ENCODE assay signal across 25 cellular contexts in the genomic region with DNA sequence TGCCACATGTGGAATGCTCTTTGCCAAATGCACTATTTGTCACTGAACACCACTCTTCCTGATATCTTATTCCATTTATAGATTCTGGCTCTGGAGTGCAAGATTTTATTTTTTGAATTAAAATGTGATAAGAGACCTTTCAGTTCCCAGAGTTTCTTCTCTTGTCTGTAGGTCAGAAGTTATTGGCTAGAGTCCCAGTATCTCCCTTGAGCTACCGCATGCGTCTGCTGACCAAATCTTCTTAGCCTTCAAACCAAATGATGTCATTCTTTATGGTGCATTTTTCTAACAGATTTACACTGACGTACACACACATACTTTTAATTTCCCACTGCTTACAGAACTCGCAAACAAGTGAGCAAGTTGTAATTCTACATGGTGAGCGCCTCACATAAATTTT. TPM values are rescaled to one million over a fixed set of nuclear protein-coding genes. Genes with fewer than 3 reads are reported as not detected.
A peak's percentile ranks its signal among the peaks of the same experiment; 100 is the strongest.
DNase-seq lines count a peak whose midpoint lies in the region; ATAC-seq and TF ChIP-seq lines count a peak whose summit lies in the region.
"Had no signal": no experiment of that assay in that cellular context is flagged by ENCODE, and none has a peak within 500 bp of the region (broad histone marks: within the 10 kb centered on the region; RNA-seq: fewer than 3 reads in every experiment).

No MANE protein-coding gene starts in this region.

- no peak for TF ChIP-seq EP300 in esophagus muscularis mucosa (IDR thresholded peaks at IDR 0.05)

- H3K36me3 Mint-ChIP-seq in HFFc6 (ENCODE audit: low read depth) = no peaks in the 10 kb centered on the region
- no peaks in the 10 kb centered on the region for H3K36me3 Mint-ChIP-seq in type B pancreatic cell
- H3K36me3 Mint-ChIP-seq: IgD-negative memory B cell had no signal

- TF ChIP-seq CTCF in esophagus muscularis mucosa (IDR thresholded peaks at IDR 0.05) = no peak
- no peak for TF ChIP-seq CTCF in HFFc6 (IDR thresholded peaks at IDR 0.05)
- TF ChIP-seq CTCF in type B pancreatic cell (conservative IDR thresholded peaks at IDR 0.05) = no peak

- H3K9me3 Mint-ChIP-seq in HFFc6 = no peaks in the 10 kb centered on the region
- H3K9me3 Mint-ChIP-seq in type B pancreatic cell = peaks cover 5% of the 10 kb centered on the region
- H3K9me3 Mint-ChIP-seq: IgD-negative memory B cell, nephron progenitor cell had no signal

- in situ Hi-C loops in SK-MEL-5 (cut with HindIII; ENCODE audit: low pct_unique_long_range_greater_than_20kb, low sequenced_read_pairs) = no loop called here

- H3K4me2 ChIP-seq in Karpas-422 (ENCODE audit: low read depth, low read length, poor library complexity, severe bottlenecking) = no peak overlapping the region
- H3K4me2 ChIP-seq: A549 had no signal

- H3K27ac ChIP-seq in esophagus muscularis mucosa (replicated peaks in 1 of 4) = no peak overlapping the region
- no peak overlapping the region for H3K27ac ChIP-seq in Karpas-422 (ENCODE audit: low read length)
- H3K27ac ChIP-seq: A549, cardiac muscle cell, esophagus squamous epithelium, transverse colon had no signal

- H3K9me2 ChIP-seq in Karpas-422 (replicated peaks; ENCODE audit: insufficient read depth, low read length) = no peaks in the 10 kb centered on the region

- H3K9ac ChIP-seq in Karpas-422 (ENCODE audit: low read length) = no peak overlapping the region

- no peak for TF ChIP-seq POLR2A in esophagus muscularis mucosa (IDR thresholded peaks at IDR 0.05; ENCODE audit: low read depth)

- H3K4me3 ChIP-seq in esophagus muscularis mucosa = no peak overlapping the region
- no peak overlapping the region for H3K4me3 ChIP-seq in Karpas-422 (ENCODE audit: low read length)
- H3K4me3 ChIP-seq: A549, cardiac muscle cell, esophagus squamous epithelium, transverse colon had no signal

- H3K27ac Mint-ChIP-seq in HFFc6 (no peak overlapping the region), type B pancreatic cell (no peak overlapping the region)
- H3K27ac Mint-ChIP-seq: activated CD4-positive, alpha-beta T cell treated with anti-CD3 and anti-CD28 coated beads, Interleukin-2, amount 10 ng/mL, durations not matched to agents 7 days and 5 days had no signal

- no peaks in the 10 kb centered on the region for H3K27me3 ChIP-seq in esophagus muscularis mucosa
- H3K27me3 ChIP-seq in Karpas-422 (ENCODE audit: low read length) = no peaks in the 10 kb centered on the region
- H3K27me3 ChIP-seq: BE2C, cardiac muscle cell, transverse colon had no signal

- H3K4me1 Mint-ChIP-seq in HFFc6 (ENCODE audit: low read depth) (peaks cover 54% of the 10 kb centered on the region), type B pancreatic cell (ENCODE audit: unreplicated experiment) (peaks cover 35% of the 10 kb centered on the region)

- H3K4me1 ChIP-seq in esophagus muscularis mucosa = peaks cover 0 to 30% (median 16%) of the 10 kb centered on the region in 4 donors
- peaks cover 25% of the 10 kb centered on the region for H3K4me1 ChIP-seq in Karpas-422 (ENCODE audit: low read length)

- H3K79me2 ChIP-seq in Karpas-422 (ENCODE audit: low read length) = no peaks in the 10 kb centered on the region

- intact Hi-C loops in esophagus muscularis mucosa (cut with DNase I) = no loop called here
- intact Hi-C loops in left cardiac atrium (cut with DNase I) = loop anchor here in 1 of 2 donors (10.0 kb wide), 1 partner anchor 98 kb away; no protein-coding TSS in a partner anchor

- H3K9me3 ChIP-seq in esophagus muscularis mucosa (no peaks in the 10 kb centered on the region), Karpas-422 (ENCODE audit: low read length) (no peaks in the 10 kb centered on the region)
- H3K9me3 ChIP-seq: A549, BE2C, esophagus squamous epithelium, transverse colon had no signal

- peak; percentile 55 for DNase-seq in A172 (ENCODE audit: low spot score)
- peak; percentile 44 for DNase-seq in SK-MEL-5 (ENCODE audit: low read depth, low spot score)
- peak; percentile 12 for DNase-seq in esophagus muscularis mucosa (ENCODE audit: extremely low spot score)
- DNase-seq in left cardiac atrium = no peak
- no peak for DNase-seq in HFFc6
- no peak for DNase-seq in type B pancreatic cell (ENCODE audit: extremely low spot score, unreplicated experiment)
- DNase-seq in Karpas-422 = no peak
- DNase-seq: activated CD4-positive, alpha-beta T cell treated with anti-CD3 and anti-CD28 coated beads, Interleukin-2, amount 10 ng/mL, durations not matched to agents 7 days and 5 days; activated CD8-positive, alpha-beta memory T cell treated with anti-CD3 and anti-CD28 coated beads, Interleukin-2, amount 10 ng/mL, durations not matched to agents 7 days and 5 days; activated T-cell treated with anti-CD3 and anti-CD28 coated beads, Interleukin-2, amount 50 U/mL, for 48 hours; BE2C; esophagus squamous epithelium; glutamatergic neuron; NCI-H1092; NCI-H187; NCI-H2171; NCI-H510A; nephron progenitor cell; SW 1271; T-helper 9 cell; transverse colon had no signal

- WGBS in esophagus muscularis mucosa = 78% methylated on average over 5 of the region's 5 CpGs

- no peak overlapping the region for H2AFZ ChIP-seq in Karpas-422 (ENCODE audit: low read length)

- ATAC-seq in left cardiac atrium = peak; percentile 17 to 24
- no peak for ATAC-seq in GM21528 (IDR thresholded peaks at IDR 0.05; ENCODE audit: low FRiP score, unreplicated experiment)
- ATAC-seq: A549; activated CD8-positive, alpha-beta memory T cell treated with anti-CD3 and anti-CD28 coated beads, Interleukin-2, amount 10 ng/mL, durations not matched to agents 7 days and 5 days had no signal

- H3K36me3 ChIP-seq in esophagus muscularis mucosa = no peaks in the 10 kb centered on the region
- H3K36me3 ChIP-seq in Karpas-422 (ENCODE audit: insufficient read depth, low read length) = no peaks in the 10 kb centered on the region
- H3K36me3 ChIP-seq: BE2C, cardiac muscle cell, esophagus squamous epithelium, transverse colon had no signal

- H3K4me3 Mint-ChIP-seq in HFFc6 = no peak overlapping the region
- no peak overlapping the region for H3K4me3 Mint-ChIP-seq in type B pancreatic cell
- H3K4me3 Mint-ChIP-seq: activated CD4-positive, alpha-beta T cell treated with anti-CD3 and anti-CD28 coated beads, Interleukin-2, amount 10 ng/mL, durations not matched to agents 7 days and 5 days; activated CD8-positive, alpha-beta memory T cell treated with anti-CD3 and anti-CD28 coated beads, Interleukin-2, amount 10 ng/mL, durations not matched to agents 7 days and 5 days; nephron progenitor cell had no signal

- H3K27me3 Mint-ChIP-seq in HFFc6 (ENCODE audit: insufficient read depth) (no peaks in the 10 kb centered on the region; the same call in 1 of the 2 replicates), type B pancreatic cell (peaks cover 23% of the 10 kb centered on the region)
- H3K27me3 Mint-ChIP-seq: IgD-negative memory B cell had no signal

- no peaks in the 10 kb centered on the region for H4K20me1 ChIP-seq in Karpas-422 (ENCODE audit: insufficient read depth, low read depth, low read length)

RNA-seq across cellular contexts. Expression of gene ADRB1, which starts 20.5 kb away (rescaled TPM):
- 1.1 and 1.5 TPM in 2 replicates for total RNA-seq in A172 (2014; rRNA removed; shearing (Covaris generic))
- 2.9 and 3.3 TPM in 2 replicates for total RNA-seq in SK-MEL-5 (2014; rRNA removed; shearing (Covaris generic))
- polyA plus RNA-seq in SK-MEL-5 (2015; cell fraction: cytosol; rRNA removed) = 2.4 and 2.8 TPM in 2 replicates
- 1.2 and 4.2 TPM in 2 replicates for polyA plus RNA-seq in SK-MEL-5 (2015; cell fraction: nucleus; rRNA removed)
- total RNA-seq in esophagus muscularis mucosa (10 to 100 TPM in 3 of 4 donors, 1 to 10 TPM in 1; 4.2 to 25.3 (median 12.3) TPM), left cardiac atrium (10 to 100 TPM; 53.0 to 60.9 TPM), type B pancreatic cell (ENCODE audit: low replicate concordance) (1.4 and 2.0 TPM in 2 replicates)
- total RNA-seq in HFFc6 (2021; fragmentation: NEBNext Ultra II Directional; extraction: Animal tissue kit (Norgen Biotek cat#: 25700)) = under 1 TPM in 1 of 6 experiments, not detected in 5; 0.07 TPM
- not detected in 2 replicates for total RNA-seq in Karpas-422 (2014; rRNA removed; shearing (Covaris generic); ENCODE audit: low replicate concordance)
- total RNA-seq: activated CD4-positive, alpha-beta T cell treated with anti-CD3 and anti-CD28 coated beads, Interleukin-2, amount 10 ng/mL, durations not matched to agents 7 days and 5 days had no signal
- polyA plus RNA-seq: IgD-negative memory B cell had no signal

Comparison
In these comparisons a context has a peak if more than half of its experiments do, and no peak if none do; other contexts are left out.
1. DNase-seq: peak in A172 (single experiment), SK-MEL-5 (single experiment) and esophagus muscularis mucosa (single experiment); none in left cardiac atrium (single experiment), HFFc6 (single experiment), type B pancreatic cell (single experiment) and Karpas-422 (single experiment).